Comparison of ENCODE assay signal across 24 cellular contexts in the genomic region with DNA sequence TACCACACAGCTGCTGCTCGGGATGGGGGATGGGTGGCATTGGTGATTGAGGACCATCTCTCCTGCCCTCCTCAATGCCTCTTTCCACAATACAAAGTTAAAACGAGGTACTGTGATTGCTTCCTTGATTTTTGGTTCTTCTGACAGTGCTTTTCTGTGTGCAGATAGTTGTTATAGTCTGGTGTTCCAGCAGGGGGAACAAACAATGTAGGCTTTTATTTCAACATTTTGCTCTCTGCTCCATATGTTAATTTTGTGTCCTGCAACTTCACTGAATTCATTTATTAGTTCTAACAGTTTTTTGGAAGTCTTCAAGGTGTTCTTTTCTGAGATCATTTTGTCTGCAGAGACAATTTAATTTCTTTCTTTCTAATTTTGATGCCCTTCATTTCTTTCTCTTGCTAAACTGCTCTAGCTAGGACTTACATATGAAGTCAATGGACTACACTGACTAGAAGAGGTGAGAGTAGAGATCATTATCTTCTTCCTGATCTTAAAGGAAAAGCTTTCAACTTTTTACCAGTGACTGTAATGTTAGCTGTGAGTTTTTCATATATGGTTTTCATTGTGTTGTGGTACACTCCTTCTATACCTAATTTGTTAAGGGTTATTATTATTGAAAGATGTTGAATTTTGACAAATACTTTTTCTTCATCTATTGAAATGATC. TPM values are rescaled to one million over a fixed set of nuclear protein-coding genes. Genes with fewer than 3 reads are reported as not detected.
DNase-seq lines count a peak whose midpoint lies in the region; ATAC-seq and TF ChIP-seq lines count a peak whose summit lies in the region.
"Had no signal": no experiment of that assay in that cellular context is flagged by ENCODE, and none has a peak within 500 bp of the region (broad histone marks: within the 10 kb centered on the region; RNA-seq: fewer than 3 reads in every experiment).

No MANE protein-coding gene starts in this region.

- no peaks in the 10 kb centered on the region for H3K27me3 Mint-ChIP-seq in activated T-cell treated with anti-CD3 and anti-CD28 coated beads, Interleukin-2, amount 50 U/mL, for 72 hours (ENCODE audit: low read depth)

- H3K27ac ChIP-seq in cardiac muscle cell (no peak overlapping the region), upper lobe of right lung (no peak overlapping the region)
- H3K27ac ChIP-seq: adrenal gland, VCaP had no signal

- H3K9me3 ChIP-seq in cardiac muscle cell (ENCODE audit: low read depth), result no peaks in the 10 kb centered on the region
- no peaks in the 10 kb centered on the region for H3K9me3 ChIP-seq in upper lobe of right lung
- H3K9me3 ChIP-seq: BE2C had no signal

- H3K4me1 ChIP-seq in cardiac muscle cell (ENCODE audit: low read depth) (no peaks in the 10 kb centered on the region), upper lobe of right lung (no peaks in the 10 kb centered on the region)
- H3K4me1 ChIP-seq: adrenal gland, BE2C had no signal

- H3K27ac Mint-ChIP-seq in activated T-cell treated with anti-CD3 and anti-CD28 coated beads, Interleukin-2, amount 50 U/mL, for 72 hours, result no peak overlapping the region
- H3K27ac Mint-ChIP-seq: T-helper 1 cell treated with Interleukin-12 subunit alpha and Interleukin-12 subunit beta and Interleukin-4 antibody, amounts not matched to agents 30 μg/mL and 1 μg/mL, for 36 hours had no signal

- H3K4me3 ChIP-seq in cardiac muscle cell, result no peak overlapping the region
- no peak overlapping the region for H3K4me3 ChIP-seq in epithelial cell of esophagus (ENCODE audit: low read length)
- no peak overlapping the region for H3K4me3 ChIP-seq in upper lobe of right lung
- H3K4me3 ChIP-seq: adrenal gland had no signal

- H3K27me3 ChIP-seq in cardiac muscle cell (no peaks in the 10 kb centered on the region), upper lobe of right lung (no peaks in the 10 kb centered on the region)
- H3K27me3 ChIP-seq: adrenal gland, BE2C had no signal

- H3K4me1 Mint-ChIP-seq in activated T-cell treated with anti-CD3 and anti-CD28 coated beads, Interleukin-2, amount 50 U/mL, for 72 hours (ENCODE audit: low read depth), result peaks cover 9% of the 10 kb centered on the region

- no peak for ATAC-seq in left ventricle myocardium superior
- ATAC-seq in upper lobe of right lung, result no peak
- ATAC-seq in HG03196 (IDR thresholded peaks at IDR 0.05; ENCODE audit: unreplicated experiment), result no peak
- no peak for ATAC-seq in activated T-cell treated with anti-CD3 and anti-CD28 coated beads, Interleukin-2, amount 50 U/mL, for 72 hours (replicated peaks in 1 of 2)
- ATAC-seq: right cardiac atrium had no signal

- TF ChIP-seq CTCF in cardiac muscle cell (IDR thresholded peaks at IDR 0.05; ENCODE audit: low read depth, low read length) (peak; percentile 26), epithelial cell of esophagus (IDR thresholded peaks at IDR 0.05; ENCODE audit: insufficient read depth, low read depth, low read length, missing control alignments) (peak; percentile 11), upper lobe of right lung (IDR thresholded peaks at IDR 0.05) (peak; percentile 9)

- H3K36me3 ChIP-seq in cardiac muscle cell (no peaks in the 10 kb centered on the region), upper lobe of right lung (no peaks in the 10 kb centered on the region)
- H3K36me3 ChIP-seq: adrenal gland, BE2C had no signal

- DNase-seq in cardiac muscle cell (ENCODE audit: low read depth in 1 of 2, low spot score in 1 of 2), result no peak
- no peak for DNase-seq in left ventricle myocardium superior
- DNase-seq in OCI-M1 (lab: John Stamatoyannopoulos, UW), result peak; percentile 16
- no peak for DNase-seq in epithelial cell of esophagus (ENCODE audit: low read depth)
- no peak for DNase-seq in upper lobe of right lung
- no peak for DNase-seq in activated T-cell treated with anti-CD3 and anti-CD28 coated beads, Interleukin-2, amount 50 U/mL, for 72 hours
- no peak for DNase-seq in activated CD4-positive, alpha-beta T cell treated with anti-CD3 and anti-CD28 coated beads, Interleukin-2, amount 50 U/mL, for 1 hour
- DNase-seq: 8988T; activated CD4-positive, alpha-beta T cell treated with anti-CD3 and anti-CD28 coated beads, Interleukin-2, amount 50 U/mL, for 48 hours; activated gamma-delta T cell treated with Interleukin-2 at 50 U/mL for 16 hours; activated T-cell treated with anti-CD3 and anti-CD28 coated beads for 4 hours; adrenal gland; BE2C; central memory CD4-positive, alpha-beta T cell; erythroblast; NCI-H748 treated with DMSO at 0.1 percent for 48 hours; right cardiac atrium; SIG-M5; substantia nigra had no signal

- peaks cover 5 to 10% of the 10 kb centered on the region in 2 donors for H3K36me3 Mint-ChIP-seq in activated T-cell treated with anti-CD3 and anti-CD28 coated beads, Interleukin-2, amount 50 U/mL, for 72 hours (ENCODE audit: insufficient read depth in 2 of 2)

- H3K9me3 Mint-ChIP-seq in activated T-cell treated with anti-CD3 and anti-CD28 coated beads, Interleukin-2, amount 50 U/mL, for 72 hours, result peaks cover 13 to 14% of the 10 kb centered on the region in 2 donors

- no peak overlapping the region for H3K4me3 Mint-ChIP-seq in activated T-cell treated with anti-CD3 and anti-CD28 coated beads, Interleukin-2, amount 50 U/mL, for 72 hours
- H3K4me3 Mint-ChIP-seq: T-helper 1 cell treated with Interleukin-12 subunit alpha and Interleukin-12 subunit beta and Interleukin-4 antibody, amounts not matched to agents 30 μg/mL and 1 μg/mL, for 36 hours had no signal

- intact Hi-C loops in left ventricle myocardium superior (cut with micrococcal nuclease), result no loop called here
- intact Hi-C loops in upper lobe of right lung (cut with DNase I), result no loop called here

RNA-seq across cellular contexts. Expression of a gene that starts 45.4 kb away (rescaled TPM):
- total RNA-seq in cardiac muscle cell, result 0.06 and 0.11 TPM in 2 replicates
- polyA plus RNA-seq in cardiac muscle cell, result 0.34 TPM in 1 of 2 replicates, not detected in the other
- total RNA-seq in left ventricle myocardium superior, result not detected
- total RNA-seq in upper lobe of right lung, result not detected
- total RNA-seq in activated T-cell treated with anti-CD3 and anti-CD28 coated beads, Interleukin-2, amount 50 U/mL, for 72 hours, result not detected
- total RNA-seq: G401, kidney, right cardiac atrium had no signal
- polyA plus RNA-seq: right cardiac atrium had no signal
